16 cellular contexts compared by ENCODE assay signal in the genomic region with DNA sequence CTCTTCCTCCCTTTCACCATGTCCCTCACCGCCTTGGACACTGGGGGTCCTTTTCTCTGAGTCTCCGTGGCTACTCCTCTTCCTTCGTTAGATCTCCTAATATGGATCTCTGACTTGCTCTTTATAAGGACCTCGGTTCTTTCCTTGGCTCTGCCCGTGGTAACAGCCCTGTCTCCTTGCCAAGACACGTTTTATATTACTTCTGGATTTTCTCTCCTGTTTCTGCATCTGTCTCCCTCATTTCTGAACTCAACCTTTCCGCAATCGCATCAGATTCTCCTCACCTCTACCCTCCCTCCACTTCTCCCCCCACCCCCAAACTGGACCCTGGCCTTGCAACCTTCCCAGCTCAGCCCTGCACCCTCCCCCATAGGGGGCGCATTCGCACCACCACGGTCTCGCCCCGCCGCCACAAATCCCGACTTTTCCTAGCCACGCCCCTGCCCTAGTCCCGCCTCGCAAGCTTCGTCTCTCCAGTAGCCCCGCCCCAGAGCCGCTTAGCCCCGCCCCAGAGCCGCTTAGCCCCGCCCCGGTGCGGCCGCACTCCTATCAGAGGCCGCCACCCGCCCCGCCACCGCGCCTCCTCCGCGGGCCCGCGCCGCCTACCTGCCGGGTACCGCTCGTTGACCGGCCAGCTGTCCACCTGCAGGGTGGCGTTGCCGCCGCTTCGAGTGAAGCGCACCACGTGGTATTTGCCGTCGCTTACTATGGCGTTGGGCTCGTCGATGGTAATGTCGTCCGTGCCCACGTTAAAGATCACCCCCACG. TPM values are rescaled to one million over a fixed set of nuclear protein-coding genes. Genes with fewer than 3 reads are reported as not detected.
DNase-seq lines count a peak whose midpoint lies in the region; ATAC-seq and TF ChIP-seq lines count a peak whose summit lies in the region.
"Had no signal": no experiment of that assay in that cellular context is flagged by ENCODE, and none has a peak within 500 bp of the region (broad histone marks: within the 10 kb centered on the region; RNA-seq: fewer than 3 reads in every experiment).

No MANE protein-coding gene starts in this region.

- ATAC-seq in SK-N-SH treated with all-trans-retinoic acid at 6 μM for 48 hours: no peak

- no peak for TF ChIP-seq RAD21 in SK-N-SH (IDR thresholded peaks at IDR 0.05; ENCODE audit: low read length)

- H3K4me1 ChIP-seq in SK-N-SH (ENCODE audit: control insufficient read depth in 1 of 2, insufficient read depth in 2 of 2, low read depth in 1 of 2, low read length in 1 of 2): peaks cover 0 to 6% of the 10 kb centered on the region in 2 experiments; a peak in 1 of 4 replicates
- H3K4me1 ChIP-seq in transverse colon: no peaks in the 10 kb centered on the region

- intact Hi-C loops in transverse colon (cut with DNase I; ENCODE audit: low total_unique reads): no loop called here

- H3K4me3 ChIP-seq in SK-N-SH (ENCODE audit: low read depth in 2 of 2, low read length in 1 of 2): no peak overlapping the region
- no peak overlapping the region for H3K4me3 ChIP-seq in astrocyte of the spinal cord (ENCODE audit: low read depth, low read length)
- H3K4me3 ChIP-seq in transverse colon: no peak overlapping the region
- H3K4me3 ChIP-seq: skin epidermis had no signal

- H3K27me3 ChIP-seq in SK-N-SH (ENCODE audit: insufficient read depth): peaks cover 12% of the 10 kb centered on the region; the same call in 1 of the 2 replicates
- H3K27me3 ChIP-seq in transverse colon: no peaks in the 10 kb centered on the region

- H2AFZ ChIP-seq in SK-N-SH (ENCODE audit: low read depth): no peak overlapping the region

- POLR2A ChIA-PET in SK-N-SH (lab: Yijun Ruan, JAX): no interaction called here

- DNase-seq in SK-N-SH (peak; percentile 85), astrocyte of the spinal cord (ENCODE audit: low read depth, low spot score) (no peak), iPS-NIHi11 (ENCODE audit: low spot score) (peak; percentile 95), transverse colon (peak; percentile 54), SW 1271 (lab: John Stamatoyannopoulos, UW) (no peak), putamen (ENCODE audit: low spot score) (no peak), NCI-H82 (lab: John Stamatoyannopoulos, UW) (no peak)
- DNase-seq: activated CD4-positive, alpha-beta memory T cell treated with anti-CD3 and anti-CD28 coated beads for 36 hours; activated effector memory CD4-positive, alpha-beta T cell treated with anti-CD3 and anti-CD28 coated beads, Interleukin-2, amount 50 U/mL, for 16 hours; NCI-H446 treated with DMSO at 0.1 percent for 48 hours; RPMI8226 had no signal

- in situ Hi-C loops in astrocyte of the spinal cord (cut with HindIII; ENCODE audit: low sequenced_read_pairs) (no loop called here), transverse colon (cut with MboI; ENCODE audit: low pct_ligation_motif_present in 1 of 4, low pct_unique_long_range_greater_than_20kb in 1 of 4, low sequenced_read_pairs in 3 of 4) (no loop called here)

- WGBS in SK-N-SH (ENCODE audit: low lambda C conversion rate): 84% methylated on average over 47 of the region's 56 CpGs
- 65 to 83% methylated on average over 8 to 56 of the region's 56 CpGs for WGBS in transverse colon (ENCODE audit: low coverage in 1 of 2), 2 donors

- CTCF ChIA-PET in SK-N-SH (lab: Yijun Ruan, JAX): interaction anchor here (0.7 to 1.1 kb wide), 5 partner anchors 14 to 64 kb away, joined by 3 to 4 read pairs (median 4); no protein-coding TSS in a partner anchor

- peak overlapping the region in 1 of 2 experiments; percentile 71; a peak in 1 of 4 replicates for H3K27ac ChIP-seq in SK-N-SH (ENCODE audit: low read depth in 2 of 2, low read length in 1 of 2)
- peak overlapping the region; percentile 6 to 56 (median 25) for H3K27ac ChIP-seq in transverse colon
- H3K27ac ChIP-seq: skin epidermis had no signal

- H3K4me2 ChIP-seq in SK-N-SH: no peak overlapping the region

- no peaks in the 10 kb centered on the region for H3F3A ChIP-seq in SK-N-SH (replicated peaks; ENCODE audit: insufficient read depth)

- H3K9me2 ChIP-seq in SK-N-SH: no peaks in the 10 kb centered on the region

- H3K9me3 ChIP-seq in SK-N-SH: no peaks in the 10 kb centered on the region
- no peaks in the 10 kb centered on the region for H3K9me3 ChIP-seq in transverse colon

- no peak overlapping the region for H3K9ac ChIP-seq in SK-N-SH

- no peaks in the 10 kb centered on the region for H3K79me2 ChIP-seq in SK-N-SH (ENCODE audit: insufficient read depth)

- H3K36me3 ChIP-seq in SK-N-SH (replicated peaks in 1 of 2; ENCODE audit: control insufficient read depth in 1 of 2, insufficient read depth in 2 of 2, low read length in 1 of 2) (no peaks in the 10 kb centered on the region), transverse colon (no peaks in the 10 kb centered on the region)

- no peak for TF ChIP-seq CTCF in SK-N-SH (IDR thresholded peaks at IDR 0.05)
- TF ChIP-seq CTCF in astrocyte of the spinal cord (IDR thresholded peaks at IDR 0.05; ENCODE audit: low read depth, low read length): peak; percentile 3
- peak in 3 of 5 experiments; percentile 12 to 22 (median 13) for TF ChIP-seq CTCF in transverse colon (IDR thresholded peaks at IDR 0.05)

- H4K20me1 ChIP-seq in SK-N-SH (ENCODE audit: insufficient read depth): no peaks in the 10 kb centered on the region

- TF ChIP-seq EP300 in SK-N-SH (IDR thresholded peaks at IDR 0.05; ENCODE audit: borderline replicate concordance in 1 of 2, low read depth in 1 of 2, low read length in 1 of 2): no peak
- TF ChIP-seq EP300 in transverse colon (IDR thresholded peaks at IDR 0.05; ENCODE audit: low read depth): no peak

- TF ChIP-seq POLR2A in transverse colon (IDR thresholded peaks at IDR 0.05): no peak

TF ChIP-seq in SK-N-SH, 30 proteins besides CTCF, POLR2A, EP300 and RAD21 (continues in another document):
- TF ChIP-seq GABPA (IDR thresholded peaks at IDR 0.05; ENCODE audit: low read depth) (no peak), FOXJ3 (CRISPR knock-in tag; IDR thresholded peaks at IDR 0.05) (no peak), NRF1 (IDR thresholded peaks at IDR 0.05; ENCODE audit: low read depth, low read length) (no peak), FOSL2 (IDR thresholded peaks at IDR 0.05; ENCODE audit: borderline replicate concordance, low read depth) (no peak), SMC3 (IDR thresholded peaks at IDR 0.05; ENCODE audit: low read depth, low read length) (no peak)
- TF ChIP-seq, protein P1, sequence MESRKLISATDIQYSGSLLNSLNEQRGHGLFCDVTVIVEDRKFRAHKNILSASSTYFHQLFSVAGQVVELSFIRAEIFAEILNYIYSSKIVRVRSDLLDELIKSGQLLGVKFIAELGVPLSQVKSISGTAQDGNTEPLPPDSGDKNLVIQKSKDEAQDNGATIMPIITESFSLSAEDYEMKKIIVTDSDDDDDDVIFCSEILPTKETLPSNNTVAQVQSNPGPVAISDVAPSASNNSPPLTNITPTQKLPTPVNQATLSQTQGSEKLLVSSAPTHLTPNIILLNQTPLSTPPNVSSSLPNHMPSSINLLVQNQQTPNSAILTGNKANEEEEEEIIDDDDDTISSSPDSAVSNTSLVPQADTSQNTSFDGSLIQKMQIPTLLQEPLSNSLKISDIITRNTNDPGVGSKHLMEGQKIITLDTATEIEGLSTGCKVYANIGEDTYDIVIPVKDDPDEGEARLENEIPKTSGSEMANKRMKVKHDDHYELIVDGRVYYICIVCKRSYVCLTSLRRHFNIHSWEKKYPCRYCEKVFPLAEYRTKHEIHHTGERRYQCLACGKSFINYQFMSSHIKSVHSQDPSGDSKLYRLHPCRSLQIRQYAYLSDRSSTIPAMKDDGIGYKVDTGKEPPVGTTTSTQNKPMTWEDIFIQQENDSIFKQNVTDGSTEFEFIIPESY (IDR thresholded peaks at IDR 0.05; ENCODE audit: borderline replicate concordance, low read depth): no peak

TF ChIP-seq in SK-N-SH treated with all-trans-retinoic acid at 6 μM for 48 hours, 23 proteins besides CTCF, POLR2A, EP300 and RAD21 (continues in another document):
- TF ChIP-seq, protein P2, sequence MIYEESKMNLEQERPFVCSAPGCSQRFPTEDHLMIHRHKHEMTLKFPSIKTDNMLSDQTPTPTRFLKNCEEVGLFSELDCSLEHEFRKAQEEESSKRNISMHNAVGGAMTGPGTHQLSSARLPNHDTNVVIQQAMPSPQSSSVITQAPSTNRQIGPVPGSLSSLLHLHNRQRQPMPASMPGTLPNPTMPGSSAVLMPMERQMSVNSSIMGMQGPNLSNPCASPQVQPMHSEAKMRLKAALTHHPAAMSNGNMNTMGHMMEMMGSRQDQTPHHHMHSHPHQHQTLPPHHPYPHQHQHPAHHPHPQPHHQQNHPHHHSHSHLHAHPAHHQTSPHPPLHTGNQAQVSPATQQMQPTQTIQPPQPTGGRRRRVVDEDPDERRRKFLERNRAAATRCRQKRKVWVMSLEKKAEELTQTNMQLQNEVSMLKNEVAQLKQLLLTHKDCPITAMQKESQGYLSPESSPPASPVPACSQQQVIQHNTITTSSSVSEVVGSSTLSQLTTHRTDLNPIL (CRISPR knock-in tag; IDR thresholded peaks at IDR 0.05; ENCODE audit: low read depth): no peak
- no peak for TF ChIP-seq TCF4 (CRISPR knock-in tag; IDR thresholded peaks at IDR 0.05; ENCODE audit: borderline replicate concordance)
- no peak for TF ChIP-seq ESRRG (CRISPR knock-in tag; IDR thresholded peaks at IDR 0.05)
- no peak for TF ChIP-seq ZNF8 (CRISPR knock-in tag; IDR thresholded peaks at IDR 0.05)
- TF ChIP-seq BACH2 (CRISPR knock-in tag; IDR thresholded peaks at IDR 0.05; ENCODE audit: borderline replicate concordance): no peak
- TF ChIP-seq, protein P3, sequence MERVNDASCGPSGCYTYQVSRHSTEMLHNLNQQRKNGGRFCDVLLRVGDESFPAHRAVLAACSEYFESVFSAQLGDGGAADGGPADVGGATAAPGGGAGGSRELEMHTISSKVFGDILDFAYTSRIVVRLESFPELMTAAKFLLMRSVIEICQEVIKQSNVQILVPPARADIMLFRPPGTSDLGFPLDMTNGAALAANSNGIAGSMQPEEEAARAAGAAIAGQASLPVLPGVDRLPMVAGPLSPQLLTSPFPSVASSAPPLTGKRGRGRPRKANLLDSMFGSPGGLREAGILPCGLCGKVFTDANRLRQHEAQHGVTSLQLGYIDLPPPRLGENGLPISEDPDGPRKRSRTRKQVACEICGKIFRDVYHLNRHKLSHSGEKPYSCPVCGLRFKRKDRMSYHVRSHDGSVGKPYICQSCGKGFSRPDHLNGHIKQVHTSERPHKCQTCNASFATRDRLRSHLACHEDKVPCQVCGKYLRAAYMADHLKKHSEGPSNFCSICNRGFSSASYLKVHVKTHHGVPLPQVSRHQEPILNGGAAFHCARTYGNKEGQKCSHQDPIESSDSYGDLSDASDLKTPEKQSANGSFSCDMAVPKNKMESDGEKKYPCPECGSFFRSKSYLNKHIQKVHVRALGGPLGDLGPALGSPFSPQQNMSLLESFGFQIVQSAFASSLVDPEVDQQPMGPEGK (CRISPR knock-in tag; IDR thresholded peaks at IDR 0.05; ENCODE audit: borderline replicate concordance): no peak
- no peak for TF ChIP-seq PPARA (CRISPR knock-in tag; IDR thresholded peaks at IDR 0.05; ENCODE audit: borderline replicate concordance)
- no peak for TF ChIP-seq TOX (CRISPR knock-in tag; IDR thresholded peaks at IDR 0.05; ENCODE audit: borderline replicate concordance)
- no peak for TF ChIP-seq ZFP3 (CRISPR knock-in tag; IDR thresholded peaks at IDR 0.05)
- TF ChIP-seq RARB (CRISPR knock-in tag; IDR thresholded peaks at IDR 0.05): no peak

RNA-seq across cellular contexts. Expression of a gene that starts 39.0 kb away (rescaled TPM):
- polyA plus RNA-seq in SK-N-SH (2012; rRNA removed): not detected in 2 replicates
- polyA plus RNA-seq in SK-N-SH (2012; cell fraction: cytosol; rRNA removed): not detected in 2 replicates
- not detected in 2 replicates for polyA plus RNA-seq in SK-N-SH (2012; cell fraction: nucleus; rRNA removed)
- not detected for total RNA-seq in transverse colon
- total RNA-seq: activated CD4-positive, alpha-beta memory T cell treated with anti-CD3 and anti-CD28 coated beads for 36 hours; HT1080; subcutaneous adipose tissue had no signal
- polyA plus RNA-seq: neural cell had no signal

Comparison
In these comparisons a context has a peak if more than half of its experiments do, and no peak if none do; other contexts are left out.
1. DNase-seq: peak in SK-N-SH (single experiment), iPS-NIHi11 (single experiment) and transverse colon (single experiment); none in astrocyte of the spinal cord (single experiment), SW 1271 (0 of 2), putamen (single experiment) and NCI-H82 (single experiment).